ENCODE assay signal across 14 cellular contexts in genomic region chr9:84123648-84124406, GRCh38.
DNase-seq lines count a peak whose midpoint lies in the region; ATAC-seq and TF ChIP-seq lines count a peak whose summit lies in the region.
"Had no signal": no experiment of that assay in that cellular context is flagged by ENCODE, and none has a peak within 500 bp of the region (broad histone marks: within the 10 kb centered on the region; RNA-seq: fewer than 3 reads in every experiment).

No MANE protein-coding gene starts in this region.

- no peaks in the 10 kb centered on the region for H4K20me1 ChIP-seq in PC-3 (ENCODE audit: low read length)

- peaks cover 0 to 8% (median 0%) of the 10 kb centered on the region in 3 donors for H3K4me1 ChIP-seq in gastroesophageal sphincter
- H3K4me1 ChIP-seq in PC-3 (ENCODE audit: insufficient read depth, low read length): no peaks in the 10 kb centered on the region
- H3K4me1 ChIP-seq: uterus had no signal

- H3K27me3 ChIP-seq in MG63: no peaks in the 10 kb centered on the region
- no peaks in the 10 kb centered on the region for H3K27me3 ChIP-seq in gastroesophageal sphincter
- H3K27me3 ChIP-seq in PC-3 (ENCODE audit: low read length): 0 out of 2 replicates have a peak, but pooled peaks cover 4% of the 10 kb centered on the region
- H3K27me3 ChIP-seq: uterus had no signal

- no peak for TF ChIP-seq EP300 in gastroesophageal sphincter (IDR thresholded peaks at IDR 0.05)

- no peaks in the 10 kb centered on the region for H3K9me3 ChIP-seq in MG63
- H3K9me3 ChIP-seq in gastroesophageal sphincter: no peaks in the 10 kb centered on the region
- no peaks in the 10 kb centered on the region for H3K9me3 ChIP-seq in PC-3 (ENCODE audit: low read length)
- H3K9me3 ChIP-seq: uterus had no signal

- intact Hi-C loops in PC-3 (cut with micrococcal nuclease): no loop called here

- CTCF ChIA-PET in GM10248 (lab: Yijun Ruan, JAX): interaction anchor here (0.9 to 1.8 kb wide), 6 partner anchors 18 to 789 kb away, joined by 3 to 5 read pairs (median 3); no protein-coding TSS in a partner anchor
- CTCF ChIA-PET in PC-3 (lab: Charles Lee): no interaction called here

- no peaks in the 10 kb centered on the region for H3F3A ChIP-seq in PC-3 (ENCODE audit: low read length, unreplicated experiment)

- no TSS peak for BruUV-seq in PC-3 (replicated peaks; lab: Mats Ljungman, UMichigan)

- H3K79me2 ChIP-seq in PC-3 (ENCODE audit: low read length): no peaks in the 10 kb centered on the region

- no peaks in the 10 kb centered on the region for H3K9me2 ChIP-seq in PC-3 (replicated peaks; ENCODE audit: low read length)

- no peak for TF ChIP-seq CTCF in GM10248 (IDR thresholded peaks at IDR 0.05; ENCODE audit: control extremely low read depth, extremely low read depth, low read depth, missing control alignments)
- no peak for TF ChIP-seq CTCF in gastroesophageal sphincter (IDR thresholded peaks at IDR 0.05)
- no peak for TF ChIP-seq CTCF in PC-3 (conservative IDR thresholded peaks at IDR 0.05; ENCODE audit: low read depth, low read length)

- H3K4me2 ChIP-seq in PC-3 (ENCODE audit: low read length): no peak overlapping the region

- H3K27ac ChIP-seq in gastroesophageal sphincter (no peak overlapping the region), PC-3 (ENCODE audit: low read length) (no peak overlapping the region)
- H3K27ac ChIP-seq: coronary artery, uterus had no signal

- H3K4me3 ChIP-seq in MG63 (no peak overlapping the region), gastroesophageal sphincter (no peak overlapping the region), PC-3 (ENCODE audit: low read length) (no peak overlapping the region)
- H3K4me3 ChIP-seq: coronary artery, uterus had no signal

- H3K9ac ChIP-seq in PC-3 (ENCODE audit: low read length): no peak overlapping the region

- ATAC-seq in HG02642 (IDR thresholded peaks at IDR 0.05; ENCODE audit: poor library complexity, unreplicated experiment) (peak; percentile 90), HG03442 (IDR thresholded peaks at IDR 0.05; ENCODE audit: unreplicated experiment) (peak; percentile 96), gastroesophageal sphincter (no peak), PC-3 (no peak)
- ATAC-seq: HCT116, WTC11 had no signal

- H2AFZ ChIP-seq in PC-3 (ENCODE audit: low read length): no peak overlapping the region

- TF ChIP-seq POLR2A in gastroesophageal sphincter (IDR thresholded peaks at IDR 0.05): no peak

- DNase-seq in GM10248 (ENCODE audit: extremely low spot score): peak; percentile 52
- peak; percentile 47 for DNase-seq in GM19240 (ENCODE audit: insufficient read length, low spot score)
- DNase-seq in stimulated activated CD4-positive, alpha-beta T cell treated with anti-CD3 and anti-CD28 coated beads, Interleukin-15, amount 100 ng/mL, for 24 hours: no peak
- DNase-seq in MG63: no peak
- no peak for DNase-seq in PC-3
- DNase-seq: ACHN, DND-41, uterus had no signal

- H3K36me3 ChIP-seq in MG63: no peaks in the 10 kb centered on the region
- no peaks in the 10 kb centered on the region for H3K36me3 ChIP-seq in gastroesophageal sphincter
- H3K36me3 ChIP-seq in PC-3 (ENCODE audit: low read depth, low read length): no peaks in the 10 kb centered on the region
- H3K36me3 ChIP-seq: uterus had no signal

- 56% methylated on average over 3 of the region's 3 CpGs for WGBS in gastroesophageal sphincter (ENCODE audit: low coverage in 1 of 2), 2 donors

- POLR2A ChIA-PET in GM10248 (lab: Yijun Ruan, JAX) (no interaction called here), PC-3 (lab: Charles Lee; ENCODE audit: unreplicated experiment) (no interaction called here)

Comparison
In these comparisons a context has a peak if more than half of its experiments do, and no peak if none do; other contexts are left out.
1. DNase-seq: peak in GM10248 (single experiment) and GM19240 (single experiment); none in stimulated activated CD4-positive, alpha-beta T cell treated with anti-CD3 and anti-CD28 coated beads, Interleukin-15, amount 100 ng/mL, for 24 hours (single experiment), MG63 (single experiment) and PC-3 (single experiment).
2. ATAC-seq: peak in HG02642 (single experiment) and HG03442 (single experiment); none in gastroesophageal sphincter (single experiment) and PC-3 (single experiment).